In genomic region chr6:147122823-147123222, GRCh38 we compare ENCODE assay signal across 31 cellular contexts.
"Had no signal": no experiment of that assay in that cellular context is flagged by ENCODE, and none has a peak within 500 bp of the region (broad histone marks: within the 10 kb centered on the region; RNA-seq: fewer than 3 reads in every experiment).

No MANE protein-coding gene starts in this region.

- H3K9me3 ChIP-seq: SJSA1, SK-N-SH had no signal

- H3K9ac ChIP-seq: KMS-11, SK-N-SH had no signal

- H3K4me3 ChIP-seq: PC-9, Peyer's patch, SJSA1 had no signal

- H2AFZ ChIP-seq: PC-9 had no signal

- H3K27me3 ChIP-seq: Peyer's patch, SJSA1 had no signal

- H3K36me3 ChIP-seq: Peyer's patch, SJSA1 had no signal

- DNase-seq: Karpas-422, KBM-7, MM.1S, MV-4-11, NCI-H1092, NCI-H1105, NCI-H1417 treated with DMSO at 0.1 percent for 48 hours, NCI-H1436 treated with DMSO at 0.1 percent for 48 hours, NCI-H1694 treated with DMSO at 0.1 percent for 48 hours, NCI-H187 treated with DMSO at 0.1 percent for 48 hours, NCI-H2029 treated with DMSO at 0.1 percent for 48 hours, NCI-H2081 treated with DMSO at 0.1 percent for 48 hours, NCI-H2107, NCI-H2171, NCI-H226, NCI-H446 treated with DMSO at 0.1 percent for 48 hours, NCI-H510A, NCI-H524, NCI-H526, NCI-H69, NCI-H748 treated with DMSO at 0.1 percent for 48 hours, NCI-H82, PC-9, Peyer's patch, Right ventricle myocardium superior, RPMI8226, SHP77 treated with DMSO at 0.1 percent for 48 hours, SK-N-SH, SW 1271 had no signal

- H3K27ac ChIP-seq: KMS-11, PC-9, Peyer's patch, SJSA1 had no signal

- H3K4me1 ChIP-seq: Peyer's patch, SJSA1 had no signal

- H3K4me2 ChIP-seq: KMS-11, PC-9, SK-N-SH had no signal
